ENCODE assay signal across 14 cellular contexts in genomic region chr20:32562495-32562911, GRCh38. TPM values are rescaled to one million over a fixed set of nuclear protein-coding genes. Genes with fewer than 3 reads are reported as not detected.
A peak's percentile ranks its signal among the peaks of the same experiment; 100 is the strongest.
DNase-seq lines count a peak whose midpoint lies in the region; ATAC-seq and TF ChIP-seq lines count a peak whose summit lies in the region.
"Had no signal": no experiment of that assay in that cellular context is flagged by ENCODE, and none has a peak within 500 bp of the region (broad histone marks: within the 10 kb centered on the region; RNA-seq: fewer than 3 reads in every experiment).

No MANE protein-coding gene starts in this region.

- no peak for ATAC-seq in activated CD4-positive, alpha-beta T cell treated with anti-CD3 and anti-CD28 coated beads for 36 hours
- ATAC-seq in SK-N-SH treated with all-trans-retinoic acid at 6 μM for 48 hours, result peak; percentile 26
- no peak for ATAC-seq in stimulated activated effector memory CD8-positive, alpha-beta T cell treated with anti-CD3 and anti-CD28 coated beads, Interleukin-12 subunit alpha, Interleukin-12 subunit beta, amount 100 ng/mL, for 72 hours

- H3K27me3 Mint-ChIP-seq in activated CD4-positive, alpha-beta T cell treated with anti-CD3 and anti-CD28 coated beads for 36 hours, result no peaks in the 10 kb centered on the region

- no peaks in the 10 kb centered on the region for H3K36me3 Mint-ChIP-seq in activated CD4-positive, alpha-beta T cell treated with anti-CD3 and anti-CD28 coated beads for 36 hours (ENCODE audit: low read depth)
- H3K36me3 Mint-ChIP-seq in stimulated activated effector memory CD8-positive, alpha-beta T cell treated with anti-CD3 and anti-CD28 coated beads, Interleukin-12 subunit alpha, Interleukin-12 subunit beta, amount 100 ng/mL, for 72 hours, result peaks cover 5% of the 10 kb centered on the region

- H3K9me3 Mint-ChIP-seq in activated CD4-positive, alpha-beta T cell treated with anti-CD3 and anti-CD28 coated beads for 36 hours (ENCODE audit: low read depth), result no peaks in the 10 kb centered on the region
- no peaks in the 10 kb centered on the region for H3K9me3 Mint-ChIP-seq in stimulated activated effector memory CD8-positive, alpha-beta T cell treated with anti-CD3 and anti-CD28 coated beads, Interleukin-12 subunit alpha, Interleukin-12 subunit beta, amount 100 ng/mL, for 72 hours
- H3K9me3 Mint-ChIP-seq: activated T-helper 1 cell treated with anti-CD3 and anti-CD28 coated beads, Interleukin-12 subunit alpha, Interleukin-12 subunit beta, Interleukin-2, Interleukin-4 antibody, amounts not matched to agents 30 ng/mL and 10 ng/mL and 1 ng/mL, durations not matched to agents 14 hours and 24 hours and 36 hours had no signal

- H3K27ac Mint-ChIP-seq in activated CD4-positive, alpha-beta T cell treated with anti-CD3 and anti-CD28 coated beads for 36 hours, result peak overlapping the region; percentile 70
- H3K27ac Mint-ChIP-seq in stimulated activated effector memory CD8-positive, alpha-beta T cell treated with anti-CD3 and anti-CD28 coated beads, Interleukin-12 subunit alpha, Interleukin-12 subunit beta, amount 100 ng/mL, for 72 hours, result peak overlapping the region; percentile 58
- H3K27ac Mint-ChIP-seq: activated T-helper 1 cell treated with anti-CD3 and anti-CD28 coated beads, Interleukin-12 subunit alpha, Interleukin-12 subunit beta, Interleukin-2, Interleukin-4 antibody, amounts not matched to agents 30 ng/mL and 10 ng/mL and 1 ng/mL, durations not matched to agents 14 hours and 24 hours and 36 hours had no signal

- CTCF ChIA-PET in activated CD4-positive, alpha-beta T cell treated with anti-CD3 and anti-CD28 coated beads for 36 hours (lab: Charles Lee), result no interaction called here

- no peak overlapping the region for H3K4me3 Mint-ChIP-seq in activated CD4-positive, alpha-beta T cell treated with anti-CD3 and anti-CD28 coated beads for 36 hours
- H3K4me3 Mint-ChIP-seq in stimulated activated effector memory CD8-positive, alpha-beta T cell treated with anti-CD3 and anti-CD28 coated beads, Interleukin-12 subunit alpha, Interleukin-12 subunit beta, amount 100 ng/mL, for 72 hours, result no peak overlapping the region
- H3K4me3 Mint-ChIP-seq: activated T-helper 1 cell treated with anti-CD3 and anti-CD28 coated beads, Interleukin-12 subunit alpha, Interleukin-12 subunit beta, Interleukin-2, Interleukin-4 antibody, amounts not matched to agents 30 ng/mL and 10 ng/mL and 1 ng/mL, durations not matched to agents 14 hours and 24 hours and 36 hours had no signal

- no peak for DNase-seq in activated CD4-positive, alpha-beta T cell treated with anti-CD3 and anti-CD28 coated beads for 36 hours
- no peak for DNase-seq in activated CD4-positive, alpha-beta T cell treated with anti-CD3 and anti-CD28 coated beads, Interleukin-2, amount 50 U/mL, for 48 hours
- DNase-seq in iPS-NIHi11 (ENCODE audit: low spot score), result peak; percentile 64
- no peak for DNase-seq in stimulated activated effector memory CD8-positive, alpha-beta T cell treated with anti-CD3 and anti-CD28 coated beads, Interleukin-12 subunit alpha, Interleukin-12 subunit beta, amount 100 ng/mL, for 72 hours (ENCODE audit: low spot score in 2 of 2)
- no peak for DNase-seq in GM20000 (ENCODE audit: low spot score)
- DNase-seq in UCSD-AML1 (lab: John Stamatoyannopoulos, UW; ENCODE audit: unreplicated experiment), result no peak
- no peak for DNase-seq in T1000 (lab: John Stamatoyannopoulos, UW)
- DNase-seq: 8988T; activated CD4-positive, CD25-positive, alpha-beta regulatory T cell treated with anti-CD3 and anti-CD28 coated beads, Interleukin-2, amount 50 U/mL, for 72 hours; COR-L47; GF-D8; GOT3 had no signal

- intact Hi-C loops in activated CD4-positive, alpha-beta T cell treated with anti-CD3 and anti-CD28 coated beads for 36 hours (cut with DNase I, micrococcal nuclease), result no loop called here

- H3K4me1 Mint-ChIP-seq in activated CD4-positive, alpha-beta T cell treated with anti-CD3 and anti-CD28 coated beads for 36 hours, result peaks cover 41% of the 10 kb centered on the region
- peaks cover 51% of the 10 kb centered on the region for H3K4me1 Mint-ChIP-seq in stimulated activated effector memory CD8-positive, alpha-beta T cell treated with anti-CD3 and anti-CD28 coated beads, Interleukin-12 subunit alpha, Interleukin-12 subunit beta, amount 100 ng/mL, for 72 hours

- no peak for TF ChIP-seq CTCF in GM20000 (IDR thresholded peaks at IDR 0.05; ENCODE audit: extremely low read depth, missing control alignments)

- POLR2A ChIA-PET in activated CD4-positive, alpha-beta T cell treated with anti-CD3 and anti-CD28 coated beads for 36 hours (lab: Charles Lee), result no interaction called here

TF ChIP-seq in SK-N-SH treated with all-trans-retinoic acid at 6 μM for 48 hours, 23 proteins besides CTCF, POLR2A, EP300 and RAD21 (continues in another document):
- TF ChIP-seq PPARA (CRISPR knock-in tag; IDR thresholded peaks at IDR 0.05; ENCODE audit: borderline replicate concordance) (no peak), OSR1 (CRISPR knock-in tag; IDR thresholded peaks at IDR 0.05) (no peak), CSDC2 (CRISPR knock-in tag; IDR thresholded peaks at IDR 0.05) (no peak), ZNF70 (CRISPR knock-in tag; IDR thresholded peaks at IDR 0.05) (no peak), ZC3H10 (CRISPR knock-in tag; IDR thresholded peaks at IDR 0.05) (no peak), ZFP3 (CRISPR knock-in tag; IDR thresholded peaks at IDR 0.05) (no peak), CREB5 (CRISPR knock-in tag; IDR thresholded peaks at IDR 0.05; ENCODE audit: low read depth) (no peak), PATZ1 (CRISPR knock-in tag; IDR thresholded peaks at IDR 0.05; ENCODE audit: borderline replicate concordance) (no peak), TCF4 (CRISPR knock-in tag; IDR thresholded peaks at IDR 0.05; ENCODE audit: borderline replicate concordance) (no peak), SNAI2 (CRISPR knock-in tag; IDR thresholded peaks at IDR 0.05) (no peak)
- TF ChIP-seq, protein P1, sequence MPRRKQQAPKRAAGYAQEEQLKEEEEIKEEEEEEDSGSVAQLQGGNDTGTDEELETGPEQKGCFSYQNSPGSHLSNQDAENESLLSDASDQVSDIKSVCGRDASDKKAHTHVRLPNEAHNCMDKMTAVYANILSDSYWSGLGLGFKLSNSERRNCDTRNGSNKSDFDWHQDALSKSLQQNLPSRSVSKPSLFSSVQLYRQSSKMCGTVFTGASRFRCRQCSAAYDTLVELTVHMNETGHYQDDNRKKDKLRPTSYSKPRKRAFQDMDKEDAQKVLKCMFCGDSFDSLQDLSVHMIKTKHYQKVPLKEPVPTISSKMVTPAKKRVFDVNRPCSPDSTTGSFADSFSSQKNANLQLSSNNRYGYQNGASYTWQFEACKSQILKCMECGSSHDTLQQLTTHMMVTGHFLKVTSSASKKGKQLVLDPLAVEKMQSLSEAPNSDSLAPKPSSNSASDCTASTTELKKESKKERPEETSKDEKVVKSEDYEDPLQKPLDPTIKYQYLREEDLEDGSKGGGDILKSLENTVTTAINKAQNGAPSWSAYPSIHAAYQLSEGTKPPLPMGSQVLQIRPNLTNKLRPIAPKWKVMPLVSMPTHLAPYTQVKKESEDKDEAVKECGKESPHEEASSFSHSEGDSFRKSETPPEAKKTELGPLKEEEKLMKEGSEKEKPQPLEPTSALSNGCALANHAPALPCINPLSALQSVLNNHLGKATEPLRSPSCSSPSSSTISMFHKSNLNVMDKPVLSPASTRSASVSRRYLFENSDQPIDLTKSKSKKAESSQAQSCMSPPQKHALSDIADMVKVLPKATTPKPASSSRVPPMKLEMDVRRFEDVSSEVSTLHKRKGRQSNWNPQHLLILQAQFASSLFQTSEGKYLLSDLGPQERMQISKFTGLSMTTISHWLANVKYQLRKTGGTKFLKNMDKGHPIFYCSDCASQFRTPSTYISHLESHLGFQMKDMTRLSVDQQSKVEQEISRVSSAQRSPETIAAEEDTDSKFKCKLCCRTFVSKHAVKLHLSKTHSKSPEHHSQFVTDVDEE (CRISPR knock-in tag; IDR thresholded peaks at IDR 0.05), result no peak
- TF ChIP-seq, protein P2, sequence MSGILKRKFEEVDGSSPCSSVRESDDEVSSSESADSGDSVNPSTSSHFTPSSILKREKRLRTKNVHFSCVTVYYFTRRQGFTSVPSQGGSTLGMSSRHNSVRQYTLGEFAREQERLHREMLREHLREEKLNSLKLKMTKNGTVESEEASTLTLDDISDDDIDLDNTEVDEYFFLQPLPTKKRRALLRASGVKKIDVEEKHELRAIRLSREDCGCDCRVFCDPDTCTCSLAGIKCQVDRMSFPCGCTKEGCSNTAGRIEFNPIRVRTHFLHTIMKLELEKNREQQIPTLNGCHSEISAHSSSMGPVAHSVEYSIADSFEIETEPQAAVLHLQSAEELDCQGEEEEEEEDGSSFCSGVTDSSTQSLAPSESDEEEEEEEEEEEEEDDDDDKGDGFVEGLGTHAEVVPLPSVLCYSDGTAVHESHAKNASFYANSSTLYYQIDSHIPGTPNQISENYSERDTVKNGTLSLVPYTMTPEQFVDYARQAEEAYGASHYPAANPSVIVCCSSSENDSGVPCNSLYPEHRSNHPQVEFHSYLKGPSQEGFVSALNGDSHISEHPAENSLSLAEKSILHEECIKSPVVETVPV (CRISPR knock-in tag; IDR thresholded peaks at IDR 0.05), result no peak

RNA-seq across cellular contexts. Expression of gene NOL4L, which starts 22.6 kb away (rescaled TPM):
- total RNA-seq in activated CD4-positive, alpha-beta T cell treated with anti-CD3 and anti-CD28 coated beads for 36 hours, result 10 to 100 TPM; 17.3 to 22.0 TPM
